Comparison of ENCODE assay signal across 7 cellular contexts in the genomic region with DNA sequence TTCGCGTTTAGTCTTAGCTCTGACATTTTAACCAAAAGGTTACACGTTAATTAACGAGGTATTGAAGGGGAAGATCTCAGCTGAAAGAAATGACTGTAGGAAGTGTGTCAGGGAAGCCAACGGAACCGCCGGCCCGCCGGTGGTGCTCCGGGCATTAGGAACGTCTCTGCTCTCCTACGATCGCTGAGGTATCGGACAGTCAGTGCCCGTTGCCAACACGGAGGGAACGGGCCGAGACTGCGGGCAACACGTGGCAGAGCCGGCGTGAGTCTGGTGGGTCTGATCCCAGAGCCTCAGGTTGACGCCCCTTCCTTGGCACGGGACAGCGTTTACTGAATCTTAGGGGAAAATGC. TPM values are rescaled to one million over a fixed set of nuclear protein-coding genes. Genes with fewer than 3 reads are reported as not detected.
DNase-seq lines count a peak whose midpoint lies in the region; ATAC-seq and TF ChIP-seq lines count a peak whose summit lies in the region.
"Not testable (repeated sequence)": the region's sequence is repeated elsewhere in the genome, so short reads cannot be mapped to it uniquely, and the experiment has no call there.

No MANE protein-coding gene starts in this region.

- peaks cover 19% of the 10 kb centered on the region for H3K4me1 Mint-ChIP-seq in activated T-cell treated with anti-CD3 and anti-CD28 coated beads, Interleukin-2, amount 50 U/mL, for 4 hours (ENCODE audit: low read depth)

- H3K4me3 Mint-ChIP-seq in activated T-cell treated with anti-CD3 and anti-CD28 coated beads, Interleukin-2, amount 50 U/mL, for 4 hours, result peak overlapping the region; percentile 96

- peak overlapping the region; percentile 50 for H3K4me3 ChIP-seq in NT2/D1 (ENCODE audit: insufficient read length, low read depth)
- peak overlapping the region; percentile 26 for H3K4me3 ChIP-seq in endocrine pancreas (ENCODE audit: control insufficient read depth, insufficient read depth, low read length)
- H3K4me3 ChIP-seq in left lung, result peak overlapping the region; percentile 50 to 56
- H3K4me3 ChIP-seq in rectal smooth muscle tissue (ENCODE audit: low read length), result peak overlapping the region; percentile 73

- H3K36me3 ChIP-seq in NT2/D1 (ENCODE audit: insufficient read depth, insufficient read length, low read length); endocrine pancreas (ENCODE audit: control insufficient read depth, insufficient read depth, low read length); left lung; rectal smooth muscle tissue (ENCODE audit: control insufficient read depth, insufficient read depth, low read length): not testable (repeated sequence)

- not testable (repeated sequence) for H3K27me3 Mint-ChIP-seq in activated T-cell treated with anti-CD3 and anti-CD28 coated beads, Interleukin-2, amount 50 U/mL, for 4 hours (ENCODE audit: low read depth)

- not testable (repeated sequence) for H3K9me3 ChIP-seq in NT2/D1 (ENCODE audit: insufficient read depth, low read length); endocrine pancreas (ENCODE audit: control insufficient read depth, low read length); left lung

- DNase-seq in NT2/D1 (ENCODE audit: low read depth, low spot score), result not testable (repeated sequence)
- peak; percentile 7 for DNase-seq in activated T-cell treated with anti-CD3 and anti-CD28 coated beads, Interleukin-2, amount 50 U/mL, for 4 hours
- peak in 1 of 2 donors; percentile 52 for DNase-seq in left lung

- not testable (repeated sequence) for TF ChIP-seq CTCF in left lung (IDR thresholded peaks at IDR 0.05)

- H3K9me3 Mint-ChIP-seq in activated T-cell treated with anti-CD3 and anti-CD28 coated beads, Interleukin-2, amount 50 U/mL, for 4 hours, result not testable (repeated sequence)

- peak; percentile 19 for ATAC-seq in GM18519 (IDR thresholded peaks at IDR 0.05; ENCODE audit: low FRiP score, unreplicated experiment)
- peak; percentile 20 for ATAC-seq in HG03025 (IDR thresholded peaks at IDR 0.05; ENCODE audit: low FRiP score, unreplicated experiment)
- not testable (repeated sequence) for ATAC-seq in activated T-cell treated with anti-CD3 and anti-CD28 coated beads, Interleukin-2, amount 50 U/mL, for 4 hours
- ATAC-seq in left lung, result peak; percentile 27

- peak overlapping the region in 1 of 2 donors; percentile 23 for H3K27ac ChIP-seq in left lung
- not testable (repeated sequence) for H3K27ac ChIP-seq in rectal smooth muscle tissue (ENCODE audit: low read depth, low read length)

- intact Hi-C loops in left lung (cut with DNase I), result not testable (repeated sequence)

- H3K4me1 ChIP-seq in NT2/D1 (ENCODE audit: insufficient read depth, insufficient read length); endocrine pancreas (ENCODE audit: control insufficient read depth, insufficient read depth, low read length); rectal smooth muscle tissue (ENCODE audit: control insufficient read depth, insufficient read depth, low read length): not testable (repeated sequence)
- H3K4me1 ChIP-seq in left lung, result peaks cover 0 to 17% of the 10 kb centered on the region in 2 donors

- not testable (repeated sequence) for H3K36me3 Mint-ChIP-seq in activated T-cell treated with anti-CD3 and anti-CD28 coated beads, Interleukin-2, amount 50 U/mL, for 4 hours (ENCODE audit: insufficient read depth)

- peak overlapping the region; percentile 56 for H3K9ac ChIP-seq in NT2/D1 (ENCODE audit: insufficient read length, low read depth)
- H3K9ac ChIP-seq in endocrine pancreas (ENCODE audit: control insufficient read depth, insufficient read depth, low read length), result peak overlapping the region; percentile 51
- H3K9ac ChIP-seq in rectal smooth muscle tissue (ENCODE audit: low read length), result not testable (repeated sequence)

- peaks cover 19% of the 10 kb centered on the region for H3K27me3 ChIP-seq in NT2/D1 (ENCODE audit: insufficient read depth, insufficient read length)
- not testable (repeated sequence) for H3K27me3 ChIP-seq in endocrine pancreas (ENCODE audit: control insufficient read depth, insufficient read depth, low read length); rectal smooth muscle tissue (ENCODE audit: control insufficient read depth, insufficient read depth, low read length)
- peaks cover 0 to 20% of the 10 kb centered on the region in 2 donors for H3K27me3 ChIP-seq in left lung

RNA-seq across cellular contexts. Expression of a gene that starts 16.5 kb away (rescaled TPM):
- total RNA-seq in activated T-cell treated with anti-CD3 and anti-CD28 coated beads, Interleukin-2, amount 50 U/mL, for 4 hours, result 10 to 100 TPM; 81.3 to 87.7 (median 87.4) TPM
- 10 to 100 TPM; 44.5 to 47.0 TPM for total RNA-seq in left lung
